15 cellular contexts compared by ENCODE assay signal in genomic region chr10:7288060-7288690, GRCh38.
"Had no signal": no experiment of that assay in that cellular context is flagged by ENCODE, and none has a peak within 500 bp of the region (broad histone marks: within the 10 kb centered on the region; RNA-seq: fewer than 3 reads in every experiment).

No MANE protein-coding gene starts in this region.

- H3K9me3 Mint-ChIP-seq: activated B cell treated with CpG ODN at 0.5 μM for 24 hours; naive thymus-derived CD8-positive, alpha-beta T cell; stimulated activated naive CD8-positive, alpha-beta T cell treated with anti-CD3 and anti-CD28 coated beads, Interleukin-15, Interleukin-2, amounts not matched to agents 100 ng/mL and 50 ng/mL, for 24 hours had no signal

- H3K4me3 Mint-ChIP-seq: activated B cell treated with CpG ODN at 0.5 μM for 24 hours; naive thymus-derived CD8-positive, alpha-beta T cell; stimulated activated naive CD8-positive, alpha-beta T cell treated with anti-CD3 and anti-CD28 coated beads, Interleukin-15, Interleukin-2, amounts not matched to agents 100 ng/mL and 50 ng/mL, for 24 hours; T-helper 17 cell had no signal

- DNase-seq: activated B cell treated with CpG ODN at 0.5 μM for 24 hours; activated CD4-positive, alpha-beta T cell treated with anti-CD3 and anti-CD28 coated beads, Interleukin-2, amount 50 U/mL, for 4 hours; activated gamma-delta T cell; dorsolateral prefrontal cortex; head of caudate nucleus; mammary epithelial cell; mucosa of descending colon; naive thymus-derived CD8-positive, alpha-beta T cell; posterior cingulate gyrus; right cardiac atrium; stimulated activated CD4-positive, alpha-beta T cell treated with anti-CD3 and anti-CD28 coated beads, Interleukin-2, amount 100 ng/mL, for 24 hours; T-helper 17 cell had no signal

- H3K27me3 Mint-ChIP-seq: activated B cell treated with CpG ODN at 0.5 μM for 24 hours; naive thymus-derived CD8-positive, alpha-beta T cell; stimulated activated naive CD8-positive, alpha-beta T cell treated with anti-CD3 and anti-CD28 coated beads, Interleukin-15, Interleukin-2, amounts not matched to agents 100 ng/mL and 50 ng/mL, for 24 hours; T-helper 17 cell had no signal

- H3K27ac Mint-ChIP-seq: activated B cell treated with CpG ODN at 0.5 μM for 24 hours; naive thymus-derived CD8-positive, alpha-beta T cell; stimulated activated naive CD8-positive, alpha-beta T cell treated with anti-CD3 and anti-CD28 coated beads, Interleukin-15, Interleukin-2, amounts not matched to agents 100 ng/mL and 50 ng/mL, for 24 hours; T-helper 17 cell had no signal

- ATAC-seq: esophagus mucosa; left lobe of liver; mucosa of descending colon; naive thymus-derived CD8-positive, alpha-beta T cell; right cardiac atrium; T-helper 17 cell had no signal
